ENCODE assay signal across 17 cellular contexts in genomic region chr15:45157056-45157455, GRCh38. TPM values are rescaled to one million over a fixed set of nuclear protein-coding genes. Genes with fewer than 3 reads are reported as not detected.
DNase-seq lines count a peak whose midpoint lies in the region; ATAC-seq, FAIRE-seq and TF ChIP-seq lines count a peak whose summit lies in the region.
"Had no signal": no experiment of that assay in that cellular context is flagged by ENCODE, and none has a peak within 500 bp of the region (broad histone marks: within the 10 kb centered on the region; RNA-seq: fewer than 3 reads in every experiment).

No MANE protein-coding gene starts in this region.

- POLR2A ChIA-PET in K562 (lab: Yijun Ruan, JAX): interaction anchor here (0.6 to 1.3 kb wide), 4 partner anchors 12 to 136 kb away, joined by 3 to 4 read pairs (median 3); no protein-coding TSS in a partner anchor

- H3K27me3 ChIP-seq in K562 (ENCODE audit: control insufficient read depth in 2 of 2, insufficient read depth in 2 of 2, low read length in 2 of 2) (no peaks in the 10 kb centered on the region), tibial nerve (no peaks in the 10 kb centered on the region)
- H3K27me3 ChIP-seq: esophagus muscularis mucosa, sigmoid colon had no signal

- H3K4me1 Mint-ChIP-seq in activated T-cell treated with anti-CD3 and anti-CD28 coated beads, Interleukin-2, amount 50 U/mL, for 24 hours (ENCODE audit: low read depth): peaks cover 9% of the 10 kb centered on the region
- H3K4me1 Mint-ChIP-seq in glutamatergic neuron (ENCODE audit: low read depth, unreplicated experiment): peaks cover 33% of the 10 kb centered on the region

- no peaks in the 10 kb centered on the region for H4K20me1 ChIP-seq in K562 (replicated peaks; ENCODE audit: control insufficient read depth, insufficient read depth, low read length)

- in situ Hi-C loops in K562 (cut with MboI): no loop called here

- no peak for TF ChIP-seq RAD21 in K562 (CRISPR knock-in tag; conservative IDR thresholded peaks at IDR 0.05 in 1 of 2, IDR thresholded peaks at IDR 0.05 in 1 of 2)

- TF ChIP-seq CTCF in K562 (IDR thresholded peaks at IDR 0.05 in 2 of 3, conservative IDR thresholded peaks at IDR 0.05 in 1 of 3; ENCODE audit: insufficient read depth in 2 of 3, low read depth in 1 of 3, low read length in 3 of 3) (no peak), glutamatergic neuron (IDR thresholded peaks at IDR 0.05; ENCODE audit: partially characterized antibody, unreplicated experiment) (no peak), tibial nerve (IDR thresholded peaks at IDR 0.05) (no peak)

- H3K9me3 ChIP-seq in K562 (replicated peaks; ENCODE audit: control insufficient read depth, insufficient read depth, low read depth, low read length): no peaks in the 10 kb centered on the region
- no peaks in the 10 kb centered on the region for H3K9me3 ChIP-seq in tibial nerve
- H3K9me3 ChIP-seq: esophagus muscularis mucosa, sigmoid colon had no signal

- no peaks in the 10 kb centered on the region for H3K27me3 Mint-ChIP-seq in activated T-cell treated with anti-CD3 and anti-CD28 coated beads, Interleukin-2, amount 50 U/mL, for 24 hours
- H3K27me3 Mint-ChIP-seq in glutamatergic neuron (ENCODE audit: unreplicated experiment): peaks cover 37% of the 10 kb centered on the region
- H3K27me3 Mint-ChIP-seq: naive thymus-derived CD4-positive, alpha-beta T cell had no signal

- no peak overlapping the region for H3K4me3 Mint-ChIP-seq in activated T-cell treated with anti-CD3 and anti-CD28 coated beads, Interleukin-2, amount 50 U/mL, for 24 hours
- H3K4me3 Mint-ChIP-seq in glutamatergic neuron (ENCODE audit: unreplicated experiment): no peak overlapping the region

- peaks cover 8% of the 10 kb centered on the region for H3K36me3 Mint-ChIP-seq in activated T-cell treated with anti-CD3 and anti-CD28 coated beads, Interleukin-2, amount 50 U/mL, for 24 hours (ENCODE audit: low read depth)
- peaks cover 6% of the 10 kb centered on the region for H3K36me3 Mint-ChIP-seq in glutamatergic neuron (ENCODE audit: unreplicated experiment)

- H3K4me1 ChIP-seq in K562 (replicated peaks in 1 of 2; ENCODE audit: control insufficient read depth in 2 of 2, insufficient read depth in 2 of 2, low read length in 2 of 2) (peaks cover 8 to 12% of the 10 kb centered on the region in 2 experiments; a peak in 3 of 5 replicates), tibial nerve (peaks cover 0 to 27% (median 5%) of the 10 kb centered on the region in 4 donors)
- H3K4me1 ChIP-seq: esophagus muscularis mucosa, sigmoid colon had no signal

- BruUV-seq in K562 (replicated peaks; lab: Mats Ljungman, UMichigan): no TSS peak

- H3K9me3 Mint-ChIP-seq in activated T-cell treated with anti-CD3 and anti-CD28 coated beads, Interleukin-2, amount 50 U/mL, for 24 hours: no peaks in the 10 kb centered on the region
- peaks cover 43% of the 10 kb centered on the region for H3K9me3 Mint-ChIP-seq in glutamatergic neuron (ENCODE audit: unreplicated experiment)

- H3K36me3 ChIP-seq in K562 (ENCODE audit: control insufficient read depth, insufficient read depth, low read length) (no peaks in the 10 kb centered on the region), tibial nerve (peaks cover 0 to 7% (median 0%) of the 10 kb centered on the region in 3 donors)

- H3K79me2 ChIP-seq in K562 (ENCODE audit: control insufficient read depth, insufficient read depth, low read length): no peaks in the 10 kb centered on the region

- WGBS in K562 (ENCODE audit: insufficient coverage, low coverage, missing lambda C conversion rate): 5% methylated on average over 4 of the region's 4 CpGs
- WGBS in tibial nerve, 2 donors: 40 to 54% methylated on average over 4 of the region's 4 CpGs

- peak; percentile 77 for FAIRE-seq in K562 (lab: Jason Lieb, UNC)
- FAIRE-seq: urothelium cell line had no signal

- CTCF ChIA-PET in K562 (lab: Yijun Ruan, JAX; ENCODE audit: low intra/inter-chr PET ratio): no interaction called here

- no peaks in the 10 kb centered on the region for H3K9me1 ChIP-seq in K562 (ENCODE audit: control insufficient read depth, insufficient read depth, low read length)

- DNase-seq in activated T-cell treated with anti-CD3 and anti-CD28 coated beads, Interleukin-2, amount 50 U/mL, for 24 hours: no peak
- DNase-seq in activated T-cell treated with anti-CD3 and anti-CD28 coated beads, Interleukin-2, amount 50 U/mL, for 1 hour: no peak
- DNase-seq in K562 (ENCODE audit: extremely low read depth in 1 of 4, low spot score in 3 of 4) (peak in 2 of 4 experiments; percentile 37 to 45), glutamatergic neuron (no peak), tibial nerve (ENCODE audit: low spot score in 2 of 2) (no peak), 8988T (no peak)
- no peak for DNase-seq in stimulated activated naive CD8-positive, alpha-beta T cell treated with anti-CD3 and anti-CD28 coated beads, Interleukin-15, Interleukin-2, amounts not matched to agents 100 U/mL and 50 U/mL, for 24 hours
- DNase-seq: activated CD8-positive, alpha-beta memory T cell treated with anti-CD3 and anti-CD28 coated beads, Interleukin-2, amount 50 U/mL, for 4 hours; naive thymus-derived CD4-positive, alpha-beta T cell; NCI-H1105 treated with DMSO at 0.1 percent for 48 hours; NCI-H748 treated with DMSO at 0.1 percent for 48 hours; SHP77 treated with DMSO at 0.1 percent for 48 hours; sigmoid colon had no signal

- no peak overlapping the region for H3K4me3 ChIP-seq in K562
- no peak overlapping the region for H3K4me3 ChIP-seq in tibial nerve
- H3K4me3 ChIP-seq: esophagus muscularis mucosa, sigmoid colon had no signal

- peak overlapping the region; percentile 60 for H3K4me2 ChIP-seq in K562 (ENCODE audit: insufficient read depth, low read length)

- ATAC-seq in K562: no peak
- ATAC-seq in GM21786 (IDR thresholded peaks at IDR 0.05; ENCODE audit: unreplicated experiment): no peak
- no peak for ATAC-seq in stimulated activated naive CD8-positive, alpha-beta T cell treated with anti-CD3 and anti-CD28 coated beads, Interleukin-15, Interleukin-2, amounts not matched to agents 100 U/mL and 50 U/mL, for 24 hours
- ATAC-seq: naive thymus-derived CD4-positive, alpha-beta T cell had no signal

- TF ChIP-seq POLR2A in K562 (conservative IDR thresholded peaks at IDR 0.05) (no peak), tibial nerve (IDR thresholded peaks at IDR 0.05) (no peak)

- H2AFZ ChIP-seq in K562 (ENCODE audit: low read depth, low read length): peak overlapping the region; percentile 8; the same call in 1 of the 2 replicates

- TF ChIP-seq EP300 in K562 (IDR thresholded peaks at IDR 0.05; ENCODE audit: low read length) (no peak), tibial nerve (IDR thresholded peaks at IDR 0.05) (no peak)

- H3K27ac ChIP-seq in K562 (ENCODE audit: extremely low read depth, low read depth, low read length) (no peak overlapping the region), tibial nerve (peak overlapping the region in 3 of 4 donors; percentile 57 to 87 (median 87))
- H3K27ac ChIP-seq: esophagus muscularis mucosa, sigmoid colon had no signal

- intact Hi-C loops in K562 (cut with micrococcal nuclease): no loop called here

- no peak overlapping the region for H3K9ac ChIP-seq in K562 (ENCODE audit: insufficient read depth in 1 of 2, low read depth in 2 of 2, low read length in 2 of 2)

- peak overlapping the region; percentile 4 for H3K27ac Mint-ChIP-seq in activated T-cell treated with anti-CD3 and anti-CD28 coated beads, Interleukin-2, amount 50 U/mL, for 24 hours
- H3K27ac Mint-ChIP-seq in glutamatergic neuron (ENCODE audit: unreplicated experiment): peak overlapping the region; percentile 81
- H3K27ac Mint-ChIP-seq: naive thymus-derived CD4-positive, alpha-beta T cell had no signal

RNA-seq across cellular contexts. Expression of gene DUOX1, which starts 27.3 kb away (rescaled TPM):
- 1.0 TPM in 1 of 2 replicates, not detected in the other for total RNA-seq in K562 (2011; cell fraction: chromatin; rRNA removed; ENCODE audit: low replicate concordance)
- total RNA-seq in K562 (2011; cell fraction: nucleolus; rRNA removed): 0.39 and 0.50 TPM in 2 replicates
- 0.38 TPM in 1 of 2 replicates, not detected in the other for total RNA-seq in K562 (2011; cell fraction: nucleoplasm; rRNA removed)
- total RNA-seq in K562 (2014; rRNA removed): not detected in 2 replicates
- not detected in 2 replicates for total RNA-seq in K562 (2014; rRNA removed; fragmentation: Illumina TruSeq; extraction: Trizol)
- total RNA-seq in K562 (2015; rRNA removed; fragmentation: Illumina TruSeq; extraction: Trizol): not detected in 2 replicates
- 0.22 TPM in 2 replicates for total RNA-seq in K562 (2021)
- 0.01 TPM in 1 of 2 replicates, not detected in the other for polyA plus RNA-seq in K562 (2011; rRNA removed)
- polyA plus RNA-seq in K562 (2011; cell fraction: cytosol; rRNA removed): 0.03 TPM in 1 of 2 replicates, not detected in the other
- polyA plus RNA-seq in K562 (2011; cell fraction: nucleus; rRNA removed): 0.04 and 0.73 TPM in 2 replicates
- polyA plus RNA-seq in K562 (2012): 0.29 and 0.79 TPM in 2 replicates
- not detected in 2 replicates for polyA plus RNA-seq in K562 (2014; fragmentation: Illumina TruSeq; extraction: Trizol)
- under 1 TPM in 1 of 2 experiments, not detected in 1; 0.01 TPM for polyA plus RNA-seq in K562 (2014; fragmentation: Nextera tagmentation; extraction: Ambion mirVana)
- polyA plus RNA-seq in K562 (2014; rRNA removed): not detected in 2 replicates
- polyA minus RNA-seq in K562 (2011; rRNA and poly(A)+ RNA removed): not detected in 2 replicates
- polyA minus RNA-seq in K562 (2011; cell fraction: cytosol; rRNA and poly(A)+ RNA removed): not detected in 2 replicates
- not detected in 2 replicates for polyA minus RNA-seq in K562 (2011; cell fraction: nucleus; rRNA and poly(A)+ RNA removed)
- total RNA-seq in glutamatergic neuron (ENCODE audit: unreplicated experiment): not detected
- 1 to 10 TPM; 1.5 to 4.2 (median 3.9) TPM for total RNA-seq in tibial nerve

RNA-seq across cellular contexts. Expression of gene DUOXA1, which starts 27.4 kb away (rescaled TPM):
- total RNA-seq in K562 (2011; cell fraction: chromatin; rRNA removed; ENCODE audit: low replicate concordance): 0.19 and 2.7 TPM in 2 replicates
- total RNA-seq in K562 (2011; cell fraction: nucleolus; rRNA removed): 0.26 and 1.8 TPM in 2 replicates
- 0.29 and 0.38 TPM in 2 replicates for total RNA-seq in K562 (2011; cell fraction: nucleoplasm; rRNA removed)
- total RNA-seq in K562 (2014; rRNA removed): not detected in 2 replicates
- not detected in 2 replicates for total RNA-seq in K562 (2014; rRNA removed; fragmentation: Illumina TruSeq; extraction: Trizol)
- total RNA-seq in K562 (2015; rRNA removed; fragmentation: Illumina TruSeq; extraction: Trizol): not detected in 2 replicates
- 0.24 TPM in 1 of 2 replicates, not detected in the other for total RNA-seq in K562 (2021)
- polyA plus RNA-seq in K562 (2011; rRNA removed): 0.17 TPM in 1 of 2 replicates, not detected in the other
- polyA plus RNA-seq in K562 (2011; cell fraction: cytosol; rRNA removed): 0.12 TPM in 1 of 2 replicates, not detected in the other
- polyA plus RNA-seq in K562 (2011; cell fraction: nucleus; rRNA removed): 0.28 and 1.5 TPM in 2 replicates
- 0.14 TPM in 1 of 2 replicates, not detected in the other for polyA plus RNA-seq in K562 (2012)
- polyA plus RNA-seq in K562 (2014; fragmentation: Illumina TruSeq; extraction: Trizol): not detected in 2 replicates
- not detected for polyA plus RNA-seq in K562 (2014; fragmentation: Nextera tagmentation; extraction: Ambion mirVana)
- 0.74 TPM in 1 of 2 replicates, not detected in the other for polyA plus RNA-seq in K562 (2014; rRNA removed)
- 0.18 TPM in 1 of 2 replicates, not detected in the other for polyA minus RNA-seq in K562 (2011; rRNA and poly(A)+ RNA removed)
- not detected in 2 replicates for polyA minus RNA-seq in K562 (2011; cell fraction: cytosol; rRNA and poly(A)+ RNA removed)
- polyA minus RNA-seq in K562 (2011; cell fraction: nucleus; rRNA and poly(A)+ RNA removed): 0.40 TPM in 1 of 2 replicates, not detected in the other
- total RNA-seq in glutamatergic neuron (ENCODE audit: unreplicated experiment): not detected
- total RNA-seq in tibial nerve: 1 to 10 TPM; 1.1 to 7.5 (median 1.9) TPM

RNA-seq across cellular contexts. Expression of gene SHF, which starts 30.7 kb away (rescaled TPM):
- 3.0 and 6.7 TPM in 2 replicates for total RNA-seq in K562 (2011; cell fraction: chromatin; rRNA removed; ENCODE audit: low replicate concordance)
- 1.7 and 5.3 TPM in 2 replicates for total RNA-seq in K562 (2011; cell fraction: nucleolus; rRNA removed)
- total RNA-seq in K562 (2011; cell fraction: nucleoplasm; rRNA removed): 2.5 and 6.9 TPM in 2 replicates
- total RNA-seq in K562 (2014; rRNA removed) (0.54 and 1.1 TPM in 2 replicates), K562 (2014; rRNA removed; fragmentation: Illumina TruSeq; extraction: Trizol) (0.51 and 0.80 TPM in 2 replicates), K562 (2015; rRNA removed; fragmentation: Illumina TruSeq; extraction: Trizol) (0.62 and 0.68 TPM in 2 replicates), K562 (2021) (1.3 and 1.4 TPM in 2 replicates), glutamatergic neuron (ENCODE audit: unreplicated experiment) (309 TPM), tibial nerve (10 to 100 TPM; 18.8 to 36.6 (median 25.5) TPM)
- polyA plus RNA-seq in K562 (2011; rRNA removed) (0.74 and 2.2 TPM in 2 replicates), K562 (2014; fragmentation: Illumina TruSeq; extraction: Trizol) (0.95 and 1.2 TPM in 2 replicates), K562 (2014; fragmentation: Nextera tagmentation; extraction: Ambion mirVana) (not detected), K562 (2014; rRNA removed) (0.66 and 0.85 TPM in 2 replicates)
- polyA plus RNA-seq in K562 (2011; cell fraction: cytosol; rRNA removed): 0.65 and 2.4 TPM in 2 replicates
- 1.4 and 4.0 TPM in 2 replicates for polyA plus RNA-seq in K562 (2011; cell fraction: nucleus; rRNA removed)
- polyA plus RNA-seq in K562 (2012): 1.2 and 1.5 TPM in 2 replicates
- polyA minus RNA-seq in K562 (2011; rRNA and poly(A)+ RNA removed): 0.36 and 2.0 TPM in 2 replicates
- polyA minus RNA-seq in K562 (2011; cell fraction: cytosol; rRNA and poly(A)+ RNA removed): 1.5 and 2.7 TPM in 2 replicates
- polyA minus RNA-seq in K562 (2011; cell fraction: nucleus; rRNA and poly(A)+ RNA removed): 3.0 and 4.2 TPM in 2 replicates

RNA-seq across cellular contexts. Expression of gene DUOXA2, which starts 42.9 kb away (rescaled TPM):
- not detected in 2 replicates for total RNA-seq in K562 (2011; cell fraction: chromatin; rRNA removed; ENCODE audit: low replicate concordance)
- not detected in 2 replicates for total RNA-seq in K562 (2011; cell fraction: nucleolus; rRNA removed)
- total RNA-seq in K562 (2011; cell fraction: nucleoplasm; rRNA removed): not detected in 2 replicates
- total RNA-seq in K562 (2014; rRNA removed) (not detected in 2 replicates), K562 (2014; rRNA removed; fragmentation: Illumina TruSeq; extraction: Trizol) (not detected in 2 replicates), K562 (2015; rRNA removed; fragmentation: Illumina TruSeq; extraction: Trizol) (not detected in 2 replicates), K562 (2021) (not detected in 2 replicates), glutamatergic neuron (ENCODE audit: unreplicated experiment) (not detected), tibial nerve (not detected)
- polyA plus RNA-seq in K562 (2011; rRNA removed) (not detected in 2 replicates), K562 (2014; fragmentation: Illumina TruSeq; extraction: Trizol) (not detected in 2 replicates), K562 (2014; fragmentation: Nextera tagmentation; extraction: Ambion mirVana) (not detected), K562 (2014; rRNA removed) (not detected in 2 replicates)
- not detected in 2 replicates for polyA plus RNA-seq in K562 (2011; cell fraction: cytosol; rRNA removed)
- not detected in 2 replicates for polyA plus RNA-seq in K562 (2011; cell fraction: nucleus; rRNA removed)
- 0.05 TPM in 1 of 2 replicates, not detected in the other for polyA plus RNA-seq in K562 (2012)
- polyA minus RNA-seq in K562 (2011; rRNA and poly(A)+ RNA removed): not detected in 2 replicates
- polyA minus RNA-seq in K562 (2011; cell fraction: cytosol; rRNA and poly(A)+ RNA removed): not detected in 2 replicates
- not detected in 2 replicates for polyA minus RNA-seq in K562 (2011; cell fraction: nucleus; rRNA and poly(A)+ RNA removed)
- total RNA-seq: A673; naive thymus-derived CD4-positive, alpha-beta T cell had no signal
- polyA plus RNA-seq: naive thymus-derived CD4-positive, alpha-beta T cell had no signal

RNA-seq across cellular contexts. Expression of gene DUOX2, which starts 43.1 kb away (rescaled TPM):
- 0.19 and 2.6 TPM in 2 replicates for total RNA-seq in K562 (2011; cell fraction: chromatin; rRNA removed; ENCODE audit: low replicate concordance)
- 0.13 and 0.50 TPM in 2 replicates for total RNA-seq in K562 (2011; cell fraction: nucleolus; rRNA removed)
- total RNA-seq in K562 (2011; cell fraction: nucleoplasm; rRNA removed): 0.23 and 1.2 TPM in 2 replicates
- total RNA-seq in K562 (2014; rRNA removed) (under 0.01 TPM in 1 of 2 replicates, not detected in the other), K562 (2014; rRNA removed; fragmentation: Illumina TruSeq; extraction: Trizol) (not detected in 2 replicates), K562 (2015; rRNA removed; fragmentation: Illumina TruSeq; extraction: Trizol) (not detected in 2 replicates), K562 (2021) (0.02 and 0.36 TPM in 2 replicates), glutamatergic neuron (ENCODE audit: unreplicated experiment) (not detected), tibial nerve (1 to 10 TPM in 1 of 4 donors, under 1 TPM in 3; 0.22 to 1.9 (median 0.84) TPM)
- polyA plus RNA-seq in K562 (2011; rRNA removed) (0.01 and 0.03 TPM in 2 replicates), K562 (2014; fragmentation: Illumina TruSeq; extraction: Trizol) (not detected in 2 replicates), K562 (2014; fragmentation: Nextera tagmentation; extraction: Ambion mirVana) (not detected), K562 (2014; rRNA removed) (0.01 and 0.05 TPM in 2 replicates)
- 0.01 TPM in 1 of 2 replicates, not detected in the other for polyA plus RNA-seq in K562 (2011; cell fraction: cytosol; rRNA removed)
- 0.08 and 0.55 TPM in 2 replicates for polyA plus RNA-seq in K562 (2011; cell fraction: nucleus; rRNA removed)
- 0.03 and 0.11 TPM in 2 replicates for polyA plus RNA-seq in K562 (2012)
- polyA minus RNA-seq in K562 (2011; rRNA and poly(A)+ RNA removed): 0.03 and 0.04 TPM in 2 replicates
- polyA minus RNA-seq in K562 (2011; cell fraction: cytosol; rRNA and poly(A)+ RNA removed): not detected in 2 replicates
- polyA minus RNA-seq in K562 (2011; cell fraction: nucleus; rRNA and poly(A)+ RNA removed): 0.27 TPM in 1 of 2 replicates, not detected in the other
- polyA plus RNA-seq: naive thymus-derived CD4-positive, alpha-beta T cell had no signal
